24 cellular contexts compared by ENCODE assay signal in the genomic region with DNA sequence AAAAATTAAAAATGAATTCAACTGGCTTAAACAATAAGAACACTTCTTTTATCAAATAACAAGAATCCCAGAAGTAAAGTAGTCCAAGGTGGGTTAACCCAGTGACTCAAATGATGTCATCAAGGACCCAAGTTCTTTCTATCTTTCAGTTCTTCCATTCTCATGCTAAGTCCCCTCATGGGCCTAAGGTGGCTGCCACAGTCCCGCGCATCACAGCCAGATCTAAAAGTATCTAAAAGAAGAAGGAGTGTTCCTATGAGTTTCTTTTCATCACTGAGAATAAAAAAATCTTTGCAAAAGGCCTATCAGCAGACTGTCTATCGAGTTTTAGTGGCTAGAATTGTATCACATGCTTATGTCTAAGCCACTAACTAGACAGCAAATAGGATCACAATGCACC. TPM values are rescaled to one million over a fixed set of nuclear protein-coding genes. Genes with fewer than 3 reads are reported as not detected.
DNase-seq lines count a peak whose midpoint lies in the region; ATAC-seq, FAIRE-seq and TF ChIP-seq lines count a peak whose summit lies in the region.
"Had no signal": no experiment of that assay in that cellular context is flagged by ENCODE, and none has a peak within 500 bp of the region (broad histone marks: within the 10 kb centered on the region; RNA-seq: fewer than 3 reads in every experiment).

No MANE protein-coding gene starts in this region.

- TF ChIP-seq CTCF in HepG2 (CRISPR knock-in tag; IDR thresholded peaks at IDR 0.05) (no peak), right lobe of liver (IDR thresholded peaks at IDR 0.05) (no peak), breast epithelium (IDR thresholded peaks at IDR 0.05) (no peak), suprapubic skin (IDR thresholded peaks at IDR 0.05) (no peak)

- intact Hi-C loops in HepG2 (cut with micrococcal nuclease; ENCODE audit: unreplicated experiment) (no loop called here), right lobe of liver (cut with DNase I) (no loop called here), breast epithelium (cut with DNase I; ENCODE audit: low total_unique reads) (no loop called here)

- no peaks in the 10 kb centered on the region for H4K20me1 ChIP-seq in HepG2 (ENCODE audit: insufficient read depth, low read length)
- H4K20me1 ChIP-seq: BLaER1 treated with 17β-estradiol and CSF1 and Interleukin-3, amounts not matched to agents 10 nM and 100 nM had no signal

- POLR2A ChIA-PET in HepG2 (lab: Yijun Ruan, JAX): no interaction called here

- CTCF ChIA-PET in HepG2 (lab: Yijun Ruan, JAX; ENCODE audit: low intra/inter-chr PET ratio, low total read pairs): no interaction called here

- no TSS peak for BruUV-seq in HepG2 (replicated peaks; lab: Mats Ljungman, UMichigan)

- H3K9ac ChIP-seq in HepG2 (ENCODE audit: insufficient read depth, low read depth, low read length): no peak overlapping the region
- H3K9ac ChIP-seq: BLaER1 treated with 17β-estradiol and CSF1 and Interleukin-3, amounts not matched to agents 10 nM and 100 nM had no signal

- H3K4me1 ChIP-seq in HepG2 (ENCODE audit: insufficient read depth, low read length) (no peaks in the 10 kb centered on the region), right lobe of liver (no peaks in the 10 kb centered on the region), breast epithelium (peaks cover 2 to 4% of the 10 kb centered on the region in 2 donors), suprapubic skin (peaks cover 45% of the 10 kb centered on the region)

- FAIRE-seq in HepG2 (lab: Jason Lieb, UNC): no peak
- FAIRE-seq: G401.6, GM12891, GM18507 had no signal

- ATAC-seq in HepG2: no peak
- ATAC-seq in right lobe of liver: no peak
- ATAC-seq: CD8-positive, alpha-beta T cell had no signal

- no peak overlapping the region for H3K4me2 ChIP-seq in HepG2 (ENCODE audit: low read depth, low read length)

- in situ Hi-C loops in HepG2 (cut with HindIII; ENCODE audit: extremely low pct_ligation_motif_present, low pct_unique_long_range_greater_than_20kb): no loop called here
- in situ Hi-C loops in G401 (cut with HindIII; ENCODE audit: low sequenced_read_pairs): no loop called here

- TF ChIP-seq POLR2A in HepG2 (IDR thresholded peaks at IDR 0.05; ENCODE audit: insufficient read depth in 1 of 2, low read depth in 2 of 2, low read length in 2 of 2): no peak
- TF ChIP-seq POLR2A in right lobe of liver (IDR thresholded peaks at IDR 0.05): no peak
- no peak for TF ChIP-seq POLR2A in breast epithelium (IDR thresholded peaks at IDR 0.05)
- no peak for TF ChIP-seq POLR2A in suprapubic skin (IDR thresholded peaks at IDR 0.05)

- H3K27me3 ChIP-seq in HepG2 (ENCODE audit: control insufficient read depth in 1 of 2, insufficient read depth in 2 of 2, low read length in 2 of 2): peaks cover 0 to 7% of the 10 kb centered on the region in 2 experiments; a peak in 1 of 5 replicates
- no peaks in the 10 kb centered on the region for H3K27me3 ChIP-seq in right lobe of liver
- no peaks in the 10 kb centered on the region for H3K27me3 ChIP-seq in breast epithelium
- no peaks in the 10 kb centered on the region for H3K27me3 ChIP-seq in suprapubic skin
- H3K27me3 ChIP-seq: BLaER1 treated with 17β-estradiol and CSF1 and Interleukin-3, amounts not matched to agents 10 nM and 100 nM had no signal

- H3K36me3 ChIP-seq in HepG2 (replicated peaks in 1 of 2; ENCODE audit: control insufficient read depth in 1 of 2, insufficient read depth in 2 of 2, low read length in 2 of 2) (no peaks in the 10 kb centered on the region), right lobe of liver (no peaks in the 10 kb centered on the region), breast epithelium (no peaks in the 10 kb centered on the region), suprapubic skin (no peaks in the 10 kb centered on the region)

- WGBS in HepG2 (ENCODE audit: low lambda C conversion rate): 2% methylated on average over 3 of the region's 3 CpGs
- WGBS in right lobe of liver (ENCODE audit: insufficient coverage, low coverage, low lambda C conversion rate, missing lambda C conversion rate): 57% methylated on average over 3 of the region's 3 CpGs
- 71% methylated on average over 3 of the region's 3 CpGs for WGBS in suprapubic skin

- H3K9me3 ChIP-seq in HepG2 (ENCODE audit: low read length) (peaks cover 11% of the 10 kb centered on the region; the same call in 1 of the 2 replicates), right lobe of liver (peaks cover 0 to 7% (median 0%) of the 10 kb centered on the region in 4 donors), breast epithelium (peaks cover 0 to 5% of the 10 kb centered on the region in 2 donors), suprapubic skin (no peaks in the 10 kb centered on the region)

- H3K79me2 ChIP-seq in HepG2 (ENCODE audit: insufficient read depth, low read length): no peaks in the 10 kb centered on the region

- no peak for TF ChIP-seq EP300 in HepG2 (IDR thresholded peaks at IDR 0.05; ENCODE audit: low read depth in 2 of 2, low read length in 2 of 2)
- no peak for TF ChIP-seq EP300 in HepG2 (CRISPR knock-in tag; IDR thresholded peaks at IDR 0.05; ENCODE audit: borderline replicate concordance)
- TF ChIP-seq EP300 in suprapubic skin (IDR thresholded peaks at IDR 0.05): no peak

- no peak overlapping the region for H3K27ac ChIP-seq in HepG2 (ENCODE audit: extremely low read length, insufficient read depth, low read length)
- no peak overlapping the region for H3K27ac ChIP-seq in right lobe of liver
- H3K27ac ChIP-seq in breast epithelium: peak overlapping the region; percentile 87 to 92
- H3K27ac ChIP-seq in suprapubic skin: peak overlapping the region; percentile 89
- H3K27ac ChIP-seq: HL-60 had no signal

- no peak for DNase-seq in HepG2 (ENCODE audit: low spot score)
- no peak for DNase-seq in right lobe of liver
- DNase-seq in breast epithelium (ENCODE audit: low spot score in 2 of 2): no peak
- DNase-seq in suprapubic skin (ENCODE audit: low spot score in 2 of 2): no peak
- no peak for DNase-seq in GM19240 (ENCODE audit: insufficient read length, low spot score)
- no peak for DNase-seq in G401 (ENCODE audit: low spot score)
- no peak for DNase-seq in DMS 273 (lab: John Stamatoyannopoulos, UW; ENCODE audit: unreplicated experiment)
- DNase-seq: 8988T; Calu3; CD8-positive, alpha-beta T cell; DMS 273 treated with DMSO at 0.1 percent for 48 hours; DMS53; DND-41; EL; GOT3; H9; IMR-90; KBM-7 had no signal

- TF ChIP-seq RAD21 in HepG2 (CRISPR knock-in tag; IDR thresholded peaks at IDR 0.05): no peak

- H2AFZ ChIP-seq in HepG2 (ENCODE audit: low read length): no peak overlapping the region

- H3K4me3 ChIP-seq in HepG2 (replicated peaks in 1 of 3; ENCODE audit: insufficient read depth in 1 of 3, low read depth in 2 of 3, low read length in 3 of 3) (no peak overlapping the region), right lobe of liver (no peak overlapping the region), breast epithelium (no peak overlapping the region), suprapubic skin (no peak overlapping the region)
- H3K4me3 ChIP-seq: BLaER1 treated with 17β-estradiol and CSF1 and Interleukin-3, amounts not matched to agents 10 nM and 100 nM had no signal

TF ChIP-seq in HepG2, 621 proteins besides CTCF, POLR2A, EP300 and RAD21:
- no peak for TF ChIP-seq DNMT1 (CRISPR knock-in tag; IDR thresholded peaks at IDR 0.05)
- TF ChIP-seq CREB1 (IDR thresholded peaks at IDR 0.05): peak; percentile 34; the same call in 1 of the 2 replicates
- TF ChIP-seq CREB1 (CRISPR knock-in tag; IDR thresholded peaks at IDR 0.05): no peak
- TF ChIP-seq ATF7 (IDR thresholded peaks at IDR 0.05): peak; percentile 39; the same call in 1 of the 2 replicates
- TF ChIP-seq ATF7 (CRISPR knock-in tag; IDR thresholded peaks at IDR 0.05): no peak

RNA-seq across cellular contexts. Expression of gene LDLRAD3, which starts 37.2 kb away (rescaled TPM):
- total RNA-seq in HepG2 (2016; rRNA removed; fragmentation: Illumina TruSeq; extraction: Trizol) (0.34 and 0.60 TPM in 2 replicates), right lobe of liver (1 to 10 TPM in 5 of 6 experiments, under 1 TPM in 1; 0.62 to 3.3 (median 2.7) TPM), breast epithelium (10 to 100 TPM; 20.3 to 45.4 (median 40.6) TPM), suprapubic skin (10 to 100 TPM; 39.7 to 50.9 (median 46.0) TPM)
- 2.7 and 2.8 TPM in 2 replicates for total RNA-seq in HepG2 (2016; cell fraction: cytosol; rRNA removed; fragmentation: Illumina TruSeq; extraction: Trizol; ENCODE audit: low read depth)
- total RNA-seq in HepG2 (2016; cell fraction: insoluble cytoplasmic fraction; rRNA removed; fragmentation: Illumina TruSeq; extraction: Trizol): 0.30 TPM in 2 replicates
- 0.31 and 0.65 TPM in 2 replicates for total RNA-seq in HepG2 (2016; cell fraction: membrane; rRNA removed; fragmentation: Illumina TruSeq; extraction: Trizol)
- 0.75 and 1.1 TPM in 2 replicates for total RNA-seq in HepG2 (2016; cell fraction: nucleus; rRNA removed; fragmentation: Illumina TruSeq; extraction: Trizol)
- polyA plus RNA-seq in HepG2 (2011; rRNA removed): 0.50 and 0.67 TPM in 2 replicates
- 0.38 and 0.70 TPM in 2 replicates for polyA plus RNA-seq in HepG2 (2011; cell fraction: cytosol; rRNA removed)
- 0.16 and 0.21 TPM in 2 replicates for polyA plus RNA-seq in HepG2 (2011; cell fraction: nucleus; rRNA removed)
- 0.20 and 0.51 TPM in 2 replicates for polyA plus RNA-seq in HepG2 (2012)
- 0.12 and 0.14 TPM in 2 replicates for polyA plus RNA-seq in HepG2 (2016; cell fraction: cytosol; fragmentation: Illumina TruSeq; extraction: Trizol; ENCODE audit: low read depth)
- polyA plus RNA-seq in HepG2 (2016; cell fraction: insoluble cytoplasmic fraction; fragmentation: Illumina TruSeq; extraction: Trizol; ENCODE audit: low read depth): 0.37 and 0.61 TPM in 2 replicates
- polyA plus RNA-seq in HepG2 (2016; cell fraction: membrane; fragmentation: Illumina TruSeq; extraction: Trizol; ENCODE audit: low read depth): 0.37 and 0.43 TPM in 2 replicates
- polyA plus RNA-seq in HepG2 (2016; cell fraction: nucleus; fragmentation: Illumina TruSeq; extraction: Trizol; ENCODE audit: insufficient read depth, low read depth): 0.85 and 0.99 TPM in 2 replicates
- polyA minus RNA-seq in HepG2 (2011; rRNA and poly(A)+ RNA removed; ENCODE audit: low replicate concordance): 1.6 and 15.8 TPM in 2 replicates
- polyA minus RNA-seq in HepG2 (2011; cell fraction: cytosol; rRNA and poly(A)+ RNA removed): 0.40 TPM in 1 of 2 replicates, not detected in the other
- 0.13 and 0.62 TPM in 2 replicates for polyA minus RNA-seq in HepG2 (2011; cell fraction: nucleus; rRNA and poly(A)+ RNA removed)
- 4.5 and 13.0 TPM in 2 replicates for total RNA-seq in G401 (2014; rRNA removed; shearing (Covaris generic))
- total RNA-seq: B cell; CD8-positive, alpha-beta T cell had no signal

Comparison
In these comparisons a context has a peak if more than half of its experiments do, and no peak if none do; other contexts are left out.
1. H3K27ac ChIP-seq: peak in breast epithelium (2 of 2) and suprapubic skin (single experiment); none in HepG2 (single experiment) and right lobe of liver (0 of 3).